2 cellular contexts compared by ENCODE assay signal in the genomic region with DNA sequence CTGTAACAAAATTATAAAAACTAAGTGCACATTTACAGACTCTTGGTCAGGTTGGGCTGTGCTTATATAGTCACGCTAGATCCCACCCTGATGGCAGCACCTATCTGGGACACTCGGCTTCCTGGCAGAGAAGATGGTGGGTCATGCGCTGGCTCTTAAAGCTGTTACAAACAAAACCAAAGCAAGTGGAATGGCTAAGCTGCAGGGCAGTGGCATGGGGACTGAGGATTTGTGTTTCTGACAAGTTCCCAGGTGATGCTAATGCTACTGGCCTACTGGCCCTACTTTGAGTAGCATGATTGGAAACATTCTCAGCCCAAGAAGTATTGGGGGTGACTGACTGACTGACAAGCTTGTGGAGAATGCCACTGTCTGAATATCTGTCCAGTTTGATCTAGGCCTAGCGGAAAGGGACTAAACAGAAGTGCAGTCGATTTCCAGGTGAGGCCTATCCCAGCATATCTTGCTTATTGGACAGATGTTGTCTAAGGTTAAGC.
TF ChIP-seq lines count a peak whose summit lies in the region.

No MANE protein-coding gene starts in this region.

TF ChIP-seq in HepG2, 621 proteins besides CTCF, POLR2A, EP300 and RAD21:
- TF ChIP-seq RBM22 (optimal IDR thresholded peaks at IDR 0.05; ENCODE audit: low read length) (peak; percentile 97), MNT (IDR thresholded peaks at IDR 0.05) (no peak), TAF15 (IDR thresholded peaks at IDR 0.05; ENCODE audit: low read depth, low read length, poor library complexity, severe bottlenecking) (no peak), GATAD2A (CRISPR knock-in tag; IDR thresholded peaks at IDR 0.05) (no peak), BCL6 (CRISPR knock-in tag; IDR thresholded peaks at IDR 0.05) (no peak), SSRP1 (CRISPR knock-in tag; IDR thresholded peaks at IDR 0.05) (0 out of 2 replicates have a peak, but pooled peaks have one; percentile 78), POLR2AphosphoS5 (IDR thresholded peaks at IDR 0.05; ENCODE audit: low read depth, low read length) (peak; percentile 46), ATM (IDR thresholded peaks at IDR 0.05; ENCODE audit: borderline replicate concordance) (no peak), ZNF781 (CRISPR knock-in tag; IDR thresholded peaks at IDR 0.05; ENCODE audit: borderline replicate concordance, not compliant biosample characterization) (no peak), ZNF891 (CRISPR knock-in tag; IDR thresholded peaks at IDR 0.05) (no peak), HDAC2 (CRISPR knock-in tag; IDR thresholded peaks at IDR 0.05) (no peak), PAF1 (CRISPR knock-in tag; IDR thresholded peaks at IDR 0.05) (peak; percentile 75), ZNF124 (CRISPR knock-in tag; IDR thresholded peaks at IDR 0.05) (no peak), ZNF3 (CRISPR knock-in tag; IDR thresholded peaks at IDR 0.05) (no peak), AGO2 (optimal IDR thresholded peaks at IDR 0.05; ENCODE audit: low read depth, low read length) (peak; percentile 46), ZNF33B (CRISPR knock-in tag; IDR thresholded peaks at IDR 0.05) (no peak), ZNF331 (CRISPR knock-in tag; IDR thresholded peaks at IDR 0.05) (0 out of 2 replicates have a peak, but pooled peaks have one; percentile 26), CCDC6 (CRISPR knock-in tag; IDR thresholded peaks at IDR 0.05) (no peak), HDAC1 (CRISPR knock-in tag; IDR thresholded peaks at IDR 0.05) (no peak), CENPX (CRISPR knock-in tag; IDR thresholded peaks at IDR 0.05) (no peak), EHMT2 (IDR thresholded peaks at IDR 0.05; ENCODE audit: borderline replicate concordance, low read depth, low read length) (no peak), ZMAT3 (CRISPR knock-in tag; conservative IDR thresholded peaks at IDR 0.05) (no peak), POLR2AphosphoS2 (IDR thresholded peaks at IDR 0.05; ENCODE audit: low read depth, low read length) (peak; percentile 93; the same call in 1 of the 2 replicates), FOXC1 (CRISPR knock-in tag; IDR thresholded peaks at IDR 0.05; ENCODE audit: borderline replicate concordance) (no peak), TOPORS (CRISPR knock-in tag; IDR thresholded peaks at IDR 0.05) (no peak), POLR2G (IDR thresholded peaks at IDR 0.05; ENCODE audit: low read depth, low read length) (peak; percentile 85), KDM2A (CRISPR knock-in tag; IDR thresholded peaks at IDR 0.05; ENCODE audit: borderline replicate concordance, low read depth) (no peak; the same call in 1 of the 2 replicates), ZNF282 (IDR thresholded peaks at IDR 0.05; ENCODE audit: partially characterized antibody) (no peak)
- TF ChIP-seq, protein P1, sequence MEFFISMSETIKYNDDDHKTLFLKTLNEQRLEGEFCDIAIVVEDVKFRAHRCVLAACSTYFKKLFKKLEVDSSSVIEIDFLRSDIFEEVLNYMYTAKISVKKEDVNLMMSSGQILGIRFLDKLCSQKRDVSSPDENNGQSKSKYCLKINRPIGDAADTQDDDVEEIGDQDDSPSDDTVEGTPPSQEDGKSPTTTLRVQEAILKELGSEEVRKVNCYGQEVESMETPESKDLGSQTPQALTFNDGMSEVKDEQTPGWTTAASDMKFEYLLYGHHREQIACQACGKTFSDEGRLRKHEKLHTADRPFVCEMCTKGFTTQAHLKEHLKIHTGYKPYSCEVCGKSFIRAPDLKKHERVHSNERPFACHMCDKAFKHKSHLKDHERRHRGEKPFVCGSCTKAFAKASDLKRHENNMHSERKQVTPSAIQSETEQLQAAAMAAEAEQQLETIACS (CRISPR knock-in tag; IDR thresholded peaks at IDR 0.05): no peak
- TF ChIP-seq, protein P2, sequence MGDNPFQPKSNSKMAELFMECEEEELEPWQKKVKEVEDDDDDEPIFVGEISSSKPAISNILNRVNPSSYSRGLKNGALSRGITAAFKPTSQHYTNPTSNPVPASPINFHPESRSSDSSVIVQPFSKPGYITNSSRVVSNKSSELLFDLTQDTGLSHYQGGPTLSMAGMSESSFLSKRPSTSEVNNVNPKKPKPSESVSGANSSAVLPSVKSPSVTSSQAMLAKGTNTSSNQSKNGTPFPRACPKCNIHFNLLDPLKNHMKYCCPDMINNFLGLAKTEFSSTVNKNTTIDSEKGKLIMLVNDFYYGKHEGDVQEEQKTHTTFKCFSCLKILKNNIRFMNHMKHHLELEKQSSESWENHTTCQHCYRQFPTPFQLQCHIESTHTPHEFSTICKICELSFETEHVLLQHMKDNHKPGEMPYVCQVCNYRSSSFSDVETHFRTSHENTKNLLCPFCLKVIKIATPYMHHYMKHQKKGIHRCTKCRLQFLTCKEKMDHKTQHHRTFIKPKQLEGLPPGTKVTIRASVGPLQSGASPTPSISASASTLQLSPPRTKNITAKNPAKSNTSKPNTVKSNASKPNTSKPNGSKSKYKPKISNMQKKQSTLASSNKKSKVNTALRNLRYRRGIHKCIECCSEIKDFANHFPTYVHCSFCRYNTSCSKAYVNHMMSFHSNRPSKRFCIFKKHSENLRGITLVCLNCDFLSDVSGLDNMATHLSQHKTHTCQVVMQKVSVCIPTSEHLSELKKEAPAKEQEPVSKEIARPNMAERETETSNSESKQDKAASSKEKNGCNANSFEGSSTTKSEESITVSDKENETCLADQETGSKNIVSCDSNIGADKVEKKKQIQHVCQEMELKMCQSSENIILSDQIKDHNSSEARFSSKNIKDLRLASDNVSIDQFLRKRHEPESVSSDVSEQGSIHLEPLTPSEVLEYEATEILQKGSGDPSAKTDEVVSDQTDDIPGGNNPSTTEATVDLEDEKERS (CRISPR knock-in tag; IDR thresholded peaks at IDR 0.05): no peak

TF ChIP-seq in GM12878, 131 proteins besides CTCF, POLR2A, EP300 and RAD21:
- peak; percentile 28; the same call in 1 of the 2 replicates for TF ChIP-seq PML (IDR thresholded peaks at IDR 0.05; ENCODE audit: low read length)
- no peak for TF ChIP-seq ZBTB4 (CRISPR knock-in tag; IDR thresholded peaks at IDR 0.05)
- TF ChIP-seq E2F4 (IDR thresholded peaks at IDR 0.05; ENCODE audit: low read depth, low read length): no peak
- TF ChIP-seq POLR2AphosphoS5 (IDR thresholded peaks at IDR 0.05; ENCODE audit: low read length): peak; percentile 70
- TF ChIP-seq ZNF207 (IDR thresholded peaks at IDR 0.05; ENCODE audit: borderline replicate concordance): no peak
- TF ChIP-seq NRF1 (conservative IDR thresholded peaks at IDR 0.05; ENCODE audit: low read depth, low read length): no peak
- TF ChIP-seq LARP7 (IDR thresholded peaks at IDR 0.05): no peak
- peak; percentile 36; the same call in 1 of the 2 replicates for TF ChIP-seq SMAD5 (IDR thresholded peaks at IDR 0.05; ENCODE audit: low read depth)
